24 cellular contexts compared by ENCODE assay signal in the genomic region with DNA sequence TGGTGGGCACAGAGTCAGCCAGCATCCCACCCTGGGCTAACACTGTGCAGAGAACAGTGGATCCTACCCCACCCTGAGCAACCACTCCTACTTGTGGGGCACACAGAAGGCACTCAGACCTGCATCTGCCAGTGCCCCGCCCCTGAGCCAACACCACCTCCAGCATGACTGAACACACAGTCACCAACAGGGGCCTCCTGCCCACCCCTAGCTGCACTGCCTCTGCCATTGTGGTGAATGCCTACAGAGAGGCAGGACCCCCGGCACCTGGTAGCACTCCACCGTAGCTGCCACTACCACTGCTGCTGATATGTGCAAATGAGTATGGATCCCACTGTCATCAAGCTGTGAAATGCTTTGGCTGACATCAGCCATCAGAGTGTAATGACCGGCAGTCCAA.
DNase-seq lines count a peak whose midpoint lies in the region; ATAC-seq and TF ChIP-seq lines count a peak whose summit lies in the region.
"Had no signal": no experiment of that assay in that cellular context is flagged by ENCODE, and none has a peak within 500 bp of the region (broad histone marks: within the 10 kb centered on the region; RNA-seq: fewer than 3 reads in every experiment).

No MANE protein-coding gene starts in this region.

- H2BK15ac ChIP-seq in H9 (ENCODE audit: low read depth, low read length), result no peak overlapping the region

- no peak overlapping the region for H3K4ac ChIP-seq in H9 (ENCODE audit: low read depth, low read length)

- H3K27ac Mint-ChIP-seq in H9, result peak overlapping the region in 1 of 3 experiments; percentile 71; a peak in 1 of 7 replicates
- H3K27ac Mint-ChIP-seq: CD14-positive monocyte; CD4-positive, CD25-positive, alpha-beta regulatory T cell; CD8-positive, alpha-beta memory T cell had no signal

- no peak overlapping the region for H2AFZ ChIP-seq in H9 (ENCODE audit: low read length)

- H4K8ac ChIP-seq in H9 (replicated peaks; ENCODE audit: insufficient read length, low read depth, low read length), result no peak overlapping the region

- H2AK5ac ChIP-seq in H9 (ENCODE audit: insufficient read length, low read length), result no peak overlapping the region

- ATAC-seq in RWPE2 (ENCODE audit: low read depth) (no peak), esophagus mucosa (peak; percentile 29)
- ATAC-seq: GM12878 had no signal

- no peak for DNase-seq in H9
- DNase-seq in RWPE2 (ENCODE audit: low spot score), result peak; percentile 69
- DNase-seq in NK-92 treated with Interleukin-12 subunit alpha and Interleukin-12 subunit beta, amount 100 ng/mL, for 24 hours (lab: John Stamatoyannopoulos, UW), result no peak
- no peak for DNase-seq in ovary
- DNase-seq in GM19240 (ENCODE audit: insufficient read length, low spot score), result no peak
- DNase-seq: 8988T; ACHN; BE2C; C1 segment of cervical spinal cord; CD4-positive, alpha-beta memory T cell; CD4-positive, CD25-positive, alpha-beta regulatory T cell; CD8-positive, alpha-beta memory T cell; COR-L47; DMS 273 treated with DMSO at 0.1 percent for 48 hours; DMS153; DMS53; DMS79; DND-41; EL; GDM1 had no signal

- H3K36me3 ChIP-seq in RWPE2 (ENCODE audit: low read depth) (no peaks in the 10 kb centered on the region), ovary (no peaks in the 10 kb centered on the region)
- H3K36me3 ChIP-seq: BE2C, BLaER1 had no signal

- H3K4me3 Mint-ChIP-seq in H9, result no peak overlapping the region
- H3K4me3 Mint-ChIP-seq: CD14-positive monocyte; CD4-positive, alpha-beta memory T cell; CD4-positive, CD25-positive, alpha-beta regulatory T cell; CD8-positive, alpha-beta memory T cell had no signal

- H3K27me3 Mint-ChIP-seq in H9 (ENCODE audit: low read depth), result no peaks in the 10 kb centered on the region; the same call in 1 of the 2 replicates

- intact Hi-C loops in ovary (cut with DNase I), result no loop called here

- no peaks in the 10 kb centered on the region for H3K79me1 ChIP-seq in H9 (ENCODE audit: insufficient read depth, low read depth, low read length, poor library complexity, severe bottlenecking)

- no peak overlapping the region for H3K27ac ChIP-seq in H9 (ENCODE audit: insufficient read length, low read depth, low read length)
- H3K27ac ChIP-seq in RWPE2 (ENCODE audit: poor library complexity, severe bottlenecking), result no peak overlapping the region
- no peak overlapping the region for H3K27ac ChIP-seq in ovary
- H3K27ac ChIP-seq: BLaER1 had no signal

- no peak overlapping the region for H3K56ac ChIP-seq in H9 (ENCODE audit: insufficient read length, low read depth, low read length)

- H3K4me1 Mint-ChIP-seq in H9, result no peaks in the 10 kb centered on the region
- H3K4me1 Mint-ChIP-seq: CD14-positive monocyte; CD4-positive, alpha-beta memory T cell; CD4-positive, CD25-positive, alpha-beta regulatory T cell; CD8-positive, alpha-beta memory T cell had no signal

- H3K4me3 ChIP-seq in RWPE2 (ENCODE audit: severe bottlenecking) (no peak overlapping the region), ovary (no peak overlapping the region)
- H3K4me3 ChIP-seq: BLaER1, GM12878 had no signal

- H3K18ac ChIP-seq in H9 (ENCODE audit: insufficient read length, low read depth, low read length), result no peak overlapping the region

- H4K5ac ChIP-seq in H9 (ENCODE audit: insufficient read length, low read depth, low read length), result no peak overlapping the region

- no peak for TF ChIP-seq POLR2A in ovary (IDR thresholded peaks at IDR 0.05)

- H2BK12ac ChIP-seq in H9 (ENCODE audit: insufficient read length, low read depth, low read length), result no peak overlapping the region

- H3K27me3 ChIP-seq in H9 (ENCODE audit: insufficient read depth, low read length), result no peaks in the 10 kb centered on the region
- H3K27me3 ChIP-seq in RWPE2 (ENCODE audit: insufficient read depth, poor library complexity, severe bottlenecking), result no peaks in the 10 kb centered on the region
- H3K27me3 ChIP-seq in ovary, result no peaks in the 10 kb centered on the region
- H3K27me3 ChIP-seq: BE2C, BLaER1 had no signal

- no peak overlapping the region for H2BK20ac ChIP-seq in H9 (ENCODE audit: low read depth, low read length, poor library complexity, severe bottlenecking)

- H3K9me3 ChIP-seq in H9 (ENCODE audit: control insufficient read depth, low read depth, low read length) (no peaks in the 10 kb centered on the region), RWPE2 (ENCODE audit: severe bottlenecking) (no peaks in the 10 kb centered on the region), ovary (no peaks in the 10 kb centered on the region)
- H3K9me3 ChIP-seq: BE2C had no signal

- H3K36me3 Mint-ChIP-seq in H9 (ENCODE audit: insufficient read depth in 1 of 3, low read depth in 3 of 3), result peaks cover 0 to 2% (median 0%) of the 10 kb centered on the region in 3 experiments; a peak in 2 of 7 replicates
- H3K36me3 Mint-ChIP-seq: CD14-positive monocyte; CD4-positive, alpha-beta memory T cell; CD8-positive, alpha-beta memory T cell had no signal

- H3K23ac ChIP-seq in H9 (ENCODE audit: insufficient read length, low read depth, low read length), result no peak overlapping the region

- no peak overlapping the region for H2BK5ac ChIP-seq in H9 (ENCODE audit: insufficient read length, low read length)

- no peak overlapping the region for H4K91ac ChIP-seq in H9 (ENCODE audit: insufficient read length, low read depth, low read length)

- H3T11ph ChIP-seq in H9 (ENCODE audit: low read length), result no peak overlapping the region

- no peaks in the 10 kb centered on the region for H4K20me1 ChIP-seq in H9 (ENCODE audit: control insufficient read depth, insufficient read depth, insufficient read length)
- H4K20me1 ChIP-seq: BLaER1 had no signal

- peaks cover 3 to 8% of the 10 kb centered on the region in 2 experiments; a peak in 4 of 5 replicates for H3K9me3 Mint-ChIP-seq in H9

- H3K4me2 ChIP-seq in H9 (ENCODE audit: insufficient read depth, insufficient read length, low read length), result no peak overlapping the region
- H3K4me2 ChIP-seq: BLaER1 had no signal

- no peaks in the 10 kb centered on the region for H3K4me1 ChIP-seq in H9 (ENCODE audit: insufficient read depth, low read length)
- H3K4me1 ChIP-seq in RWPE2 (ENCODE audit: insufficient read depth, poor library complexity, severe bottlenecking), result no peaks in the 10 kb centered on the region
- no peaks in the 10 kb centered on the region for H3K4me1 ChIP-seq in ovary (ENCODE audit: insufficient read depth)
- H3K4me1 ChIP-seq: BE2C, BLaER1 had no signal

- no peak overlapping the region for H2BK120ac ChIP-seq in H9 (ENCODE audit: low read depth, low read length, poor library complexity, severe bottlenecking)

- no peak overlapping the region for H3K9ac ChIP-seq in H9 (ENCODE audit: extremely low read depth, insufficient read length, low read length)
- H3K9ac ChIP-seq: BLaER1 had no signal

- H3K79me2 ChIP-seq in H9 (ENCODE audit: insufficient read depth, low read length), result no peaks in the 10 kb centered on the region

- peak overlapping the region; percentile 29; the same call in 1 of the 2 replicates for H3K14ac ChIP-seq in H9 (ENCODE audit: insufficient read depth, low read length)

- no peaks in the 10 kb centered on the region for H3K23me2 ChIP-seq in H9 (ENCODE audit: insufficient read length, low read depth, low read length, poor library complexity, severe bottlenecking)

- no peak for TF ChIP-seq EP300 in ovary (IDR thresholded peaks at IDR 0.05)

- no peak for TF ChIP-seq CTCF in H9 (conservative IDR thresholded peaks at IDR 0.05)
- no peak for TF ChIP-seq CTCF in RWPE2 (IDR thresholded peaks at IDR 0.05; ENCODE audit: poor library complexity, severe bottlenecking)
- no peak for TF ChIP-seq CTCF in ovary (IDR thresholded peaks at IDR 0.05)

- WGBS in H9 (ENCODE audit: extremely low coverage, insufficient read length, low lambda C conversion rate), result no CpG with 5 or more reads among the region's 4 CpGs
- WGBS in ovary, 3 donors, result 92 to 96% (median 93%) methylated on average over 4 of the region's 4 CpGs
